Comparison of ENCODE assay signal across 8 cellular contexts in the genomic region with DNA sequence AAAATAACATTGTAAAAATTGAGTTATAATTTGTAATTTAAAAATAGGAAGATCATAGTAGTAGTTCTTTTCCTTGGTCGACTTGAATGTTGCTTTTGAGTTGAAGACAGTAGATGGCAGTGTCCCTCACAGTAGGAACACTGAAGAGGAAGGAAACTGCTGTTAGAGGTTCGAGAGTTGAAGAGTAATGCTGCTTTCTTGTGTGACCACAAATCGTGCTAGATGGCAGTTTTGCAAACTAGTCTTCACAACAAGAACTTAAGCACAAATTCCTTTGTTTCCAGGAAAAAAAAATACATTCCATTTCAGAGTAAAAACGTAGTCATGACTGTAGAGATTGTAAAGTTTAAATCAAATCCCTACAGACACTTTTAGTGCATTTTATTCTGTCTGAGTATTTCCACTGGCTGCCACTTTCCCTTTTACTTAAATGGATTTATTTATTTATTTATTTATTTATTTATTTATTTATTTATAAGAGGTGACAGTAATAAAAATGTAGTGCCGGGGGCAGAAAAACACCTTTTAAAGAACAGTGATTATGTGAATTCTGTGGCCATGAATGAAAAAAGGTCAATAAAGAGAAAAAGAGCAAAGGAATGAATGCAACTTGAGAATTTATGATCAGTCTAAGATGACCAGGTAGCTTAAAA. TPM values are rescaled to one million over a fixed set of nuclear protein-coding genes. Genes with fewer than 3 reads are reported as not detected.
DNase-seq lines count a peak whose midpoint lies in the region; ATAC-seq and TF ChIP-seq lines count a peak whose summit lies in the region.

No MANE protein-coding gene starts in this region.

- no peak overlapping the region for H3K4me2 ChIP-seq in HCT116 (ENCODE audit: low read length)

- TF ChIP-seq POLR2A in HCT116 (IDR thresholded peaks at IDR 0.05; ENCODE audit: borderline replicate concordance, extremely low read depth, insufficient read depth, insufficient read length) = no peak

- CTCF ChIA-PET in HCT116 (lab: Charles Lee) = interaction anchor here (1.0 to 1.6 kb wide), 2 partner anchors 177 to 197 kb away, joined by 3 to 5 read pairs; no protein-coding TSS in a partner anchor

- H3K36me3 ChIP-seq in HCT116 (ENCODE audit: control insufficient read depth in 1 of 2, insufficient read depth in 2 of 2, low read length in 2 of 2) = peaks cover 35 to 38% of the 10 kb centered on the region in 2 experiments; a peak in 3 of 4 replicates
- H3K36me3 ChIP-seq in tibial artery = peaks cover 14 to 45% (median 40%) of the 10 kb centered on the region in 3 donors
- H3K36me3 ChIP-seq in MG63 = peaks cover 55% of the 10 kb centered on the region

- H3K9me3 ChIP-seq in HCT116 (ENCODE audit: control insufficient read depth in 1 of 2, insufficient read depth in 1 of 2, low read depth in 1 of 2, low read length in 2 of 2) (no peaks in the 10 kb centered on the region), tibial artery (no peaks in the 10 kb centered on the region), MG63 (no peaks in the 10 kb centered on the region)

- TF ChIP-seq RAD21 in HCT116 (IDR thresholded peaks at IDR 0.05; ENCODE audit: low read depth) = peak; percentile 60

- no TSS peak for BruUV-seq in HCT116 (replicated peaks; lab: Mats Ljungman, UMichigan)

- H4K20me1 ChIP-seq in HCT116 (ENCODE audit: insufficient read depth) = no peaks in the 10 kb centered on the region

- TF ChIP-seq CTCF in HCT116 (IDR thresholded peaks at IDR 0.05 in 2 of 3, conservative IDR thresholded peaks at IDR 0.05 in 1 of 3; ENCODE audit: borderline replicate concordance in 1 of 3, insufficient read depth in 1 of 3, low read depth in 2 of 3, low read length in 2 of 3) (peak; percentile 43 to 58 (median 44); a peak in 5 of 6 replicates), cardiac fibroblast (IDR thresholded peaks at IDR 0.05; ENCODE audit: low read depth, low read length) (peak; percentile 76), tibial artery (IDR thresholded peaks at IDR 0.05) (peak; percentile 62 to 63)

- no peak overlapping the region for H3K27ac ChIP-seq in HCT116 (ENCODE audit: low read depth, low read length)
- H3K27ac ChIP-seq in tibial artery = peak overlapping the region in 1 of 2 donors; percentile 3

- H3K4me1 ChIP-seq in HCT116 (ENCODE audit: control insufficient read depth in 1 of 2, insufficient read depth in 2 of 2, low read length in 2 of 2) (no peaks in the 10 kb centered on the region), tibial artery (peaks cover 0 to 24% (median 8%) of the 10 kb centered on the region in 4 donors)

- POLR2A ChIA-PET in HCT116 (lab: Charles Lee) = no interaction called here

- H3K27me3 ChIP-seq in HCT116 (ENCODE audit: insufficient read depth, low read length) (no peaks in the 10 kb centered on the region), tibial artery (no peaks in the 10 kb centered on the region), MG63 (no peaks in the 10 kb centered on the region)

- ATAC-seq in HCT116 (peak; percentile 65), left lobe of liver (peak; percentile 84), GM19463 (IDR thresholded peaks at IDR 0.05; ENCODE audit: unreplicated experiment) (no peak)

- no peak overlapping the region for H2AFZ ChIP-seq in HCT116 (ENCODE audit: low read depth, low read length, poor library complexity, severe bottlenecking)

- peak; percentile 63 for DNase-seq in DMS 273 (lab: John Stamatoyannopoulos, UW; ENCODE audit: unreplicated experiment)
- no peak for DNase-seq in HCT116 (ENCODE audit: low read depth, low spot score)
- peak; percentile 92 for DNase-seq in OCI-M1 (lab: John Stamatoyannopoulos, UW)
- DNase-seq in cardiac fibroblast (ENCODE audit: low read depth in 2 of 2) = peak; percentile 92 to 93
- no peak for DNase-seq in left lobe of liver (ENCODE audit: low spot score)
- DNase-seq in tibial artery = no peak
- DNase-seq in MG63 = no peak

- intact Hi-C loops in HCT116 (cut with micrococcal nuclease) = loop anchor here (1.0 kb wide), 3 partner anchors 178 to 200 kb away; no protein-coding TSS in a partner anchor
- intact Hi-C loops in tibial artery (cut with DNase I; ENCODE audit: low total_unique reads) = loop anchor here (10.0 kb wide), 2 partner anchors 100 to 180 kb away; a partner anchor contains a TSS

- no peak overlapping the region for H3K9ac ChIP-seq in HCT116 (ENCODE audit: low read length)

- H3K79me2 ChIP-seq in HCT116 (ENCODE audit: insufficient read depth, low read length) = peaks cover 19% of the 10 kb centered on the region

- RAD21 ChIA-PET in HCT116 (lab: Charles Lee; ENCODE audit: low non-redundant PET in 1 of 2, low total read pairs in 2 of 2, uncharacterized antibody in 2 of 2, unreplicated experiment in 2 of 2) = no interaction called here

- no peaks in the 10 kb centered on the region for H3K9me2 ChIP-seq in HCT116 (ENCODE audit: insufficient read depth)

- no peak overlapping the region for H3K4me3 ChIP-seq in HCT116 (replicated peaks in 1 of 2; ENCODE audit: low read depth in 1 of 2, low read length in 2 of 2)
- H3K4me3 ChIP-seq in cardiac fibroblast (replicated peaks in 1 of 2; ENCODE audit: low read depth in 2 of 2, low read length in 2 of 2) = no peak overlapping the region
- no peak overlapping the region for H3K4me3 ChIP-seq in tibial artery
- H3K4me3 ChIP-seq in MG63 = no peak overlapping the region

TF ChIP-seq in HCT116, 20 proteins besides CTCF, POLR2A, EP300 and RAD21:
- TF ChIP-seq ELF1 (IDR thresholded peaks at IDR 0.05; ENCODE audit: borderline replicate concordance, low read depth) = no peak
- no peak for TF ChIP-seq ZFX (IDR thresholded peaks at IDR 0.05)
- no peak for TF ChIP-seq SIN3A (IDR thresholded peaks at IDR 0.05; ENCODE audit: low read depth)
- TF ChIP-seq CEBPB (IDR thresholded peaks at IDR 0.05; ENCODE audit: low read depth) = no peak
- TF ChIP-seq SRF (IDR thresholded peaks at IDR 0.05; ENCODE audit: low read depth) = no peak
- TF ChIP-seq, protein P1, sequence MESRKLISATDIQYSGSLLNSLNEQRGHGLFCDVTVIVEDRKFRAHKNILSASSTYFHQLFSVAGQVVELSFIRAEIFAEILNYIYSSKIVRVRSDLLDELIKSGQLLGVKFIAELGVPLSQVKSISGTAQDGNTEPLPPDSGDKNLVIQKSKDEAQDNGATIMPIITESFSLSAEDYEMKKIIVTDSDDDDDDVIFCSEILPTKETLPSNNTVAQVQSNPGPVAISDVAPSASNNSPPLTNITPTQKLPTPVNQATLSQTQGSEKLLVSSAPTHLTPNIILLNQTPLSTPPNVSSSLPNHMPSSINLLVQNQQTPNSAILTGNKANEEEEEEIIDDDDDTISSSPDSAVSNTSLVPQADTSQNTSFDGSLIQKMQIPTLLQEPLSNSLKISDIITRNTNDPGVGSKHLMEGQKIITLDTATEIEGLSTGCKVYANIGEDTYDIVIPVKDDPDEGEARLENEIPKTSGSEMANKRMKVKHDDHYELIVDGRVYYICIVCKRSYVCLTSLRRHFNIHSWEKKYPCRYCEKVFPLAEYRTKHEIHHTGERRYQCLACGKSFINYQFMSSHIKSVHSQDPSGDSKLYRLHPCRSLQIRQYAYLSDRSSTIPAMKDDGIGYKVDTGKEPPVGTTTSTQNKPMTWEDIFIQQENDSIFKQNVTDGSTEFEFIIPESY (IDR thresholded peaks at IDR 0.05; ENCODE audit: extremely low read depth, insufficient replicate concordance, low read length) = no peak

RNA-seq across cellular contexts. Expression of a gene that starts 54.6 kb away (rescaled TPM):
- 40.8 TPM for total RNA-seq in HCT116 (2021; ENCODE audit: unreplicated experiment)
- polyA plus RNA-seq in HCT116 (2012) = 9.6 and 11.5 TPM in 2 replicates
- 25.2 TPM for total RNA-seq in left lobe of liver
- total RNA-seq in MG63 (2014; rRNA removed; shearing (Covaris generic); ENCODE audit: low replicate concordance) = 11.0 and 30.9 TPM in 2 replicates

Comparison
In these comparisons a context has a peak if more than half of its experiments do, and no peak if none do; other contexts are left out.
1. DNase-seq: peak in DMS 273 (single experiment), OCI-M1 (single experiment) and cardiac fibroblast (2 of 2); none in HCT116 (single experiment), left lobe of liver (single experiment), tibial artery (0 of 2) and MG63 (single experiment).
2. Peak in every context shown above with its lines, with median percentiles within 50 percentile points of each other: CTCF ChIP-seq.